In genomic region chr11:65887026-65887722, GRCh38 we compare ENCODE assay signal across 9 cellular contexts. TPM values are rescaled to one million over a fixed set of nuclear protein-coding genes. Genes with fewer than 3 reads are reported as not detected.
DNase-seq lines count a peak whose midpoint lies in the region; ATAC-seq, FAIRE-seq and TF ChIP-seq lines count a peak whose summit lies in the region.
"Had no signal": no experiment of that assay in that cellular context is flagged by ENCODE, and none has a peak within 500 bp of the region (broad histone marks: within the 10 kb centered on the region; RNA-seq: fewer than 3 reads in every experiment).

No MANE protein-coding gene starts in this region.

- no peak for TF ChIP-seq POLR2A in GM12892 (IDR thresholded peaks at IDR 0.05; ENCODE audit: low read depth, low read length)

- no peak overlapping the region for H3K23ac ChIP-seq in H9 (ENCODE audit: insufficient read length, low read depth, low read length)

- no peak overlapping the region for H2BK15ac ChIP-seq in H9 (ENCODE audit: low read depth, low read length)

- H4K91ac ChIP-seq in H9 (ENCODE audit: insufficient read length, low read depth, low read length), result no peak overlapping the region

- H2BK12ac ChIP-seq in H9 (ENCODE audit: insufficient read length, low read depth, low read length), result no peak overlapping the region

- no peak overlapping the region for H3T11ph ChIP-seq in H9 (ENCODE audit: low read length)

- H3K56ac ChIP-seq in H9 (ENCODE audit: insufficient read length, low read depth, low read length), result no peak overlapping the region

- H2AFZ ChIP-seq in H9 (ENCODE audit: low read length), result no peak overlapping the region

- H4K5ac ChIP-seq in H9 (ENCODE audit: insufficient read length, low read depth, low read length), result no peak overlapping the region

- TF ChIP-seq CTCF in H9 (conservative IDR thresholded peaks at IDR 0.05) (no peak), WI38 (IDR thresholded peaks at IDR 0.05; ENCODE audit: low read depth, low read length) (no peak), fibroblast of villous mesenchyme (IDR thresholded peaks at IDR 0.05; ENCODE audit: insufficient read depth, low read depth, low read length) (no peak)

- H2AK5ac ChIP-seq in H9 (ENCODE audit: insufficient read length, low read length), result no peak overlapping the region

- H3K14ac ChIP-seq in H9 (ENCODE audit: insufficient read depth, low read length), result no peak overlapping the region

- no peak overlapping the region for H2BK120ac ChIP-seq in H9 (ENCODE audit: low read depth, low read length, poor library complexity, severe bottlenecking)

- H3K4me2 ChIP-seq in H9 (ENCODE audit: insufficient read depth, insufficient read length, low read length), result peak overlapping the region; percentile 70

- peak overlapping the region; percentile 35 to 99 (median 98); a peak in 3 of 7 replicates for H3K27ac Mint-ChIP-seq in H9

- peak overlapping the region; percentile 97 to 98 for H3K4me3 Mint-ChIP-seq in H9

- no CpG with 5 or more reads among the region's 13 CpGs for WGBS in H9 (ENCODE audit: extremely low coverage, insufficient read length, low lambda C conversion rate)

- H3K4ac ChIP-seq in H9 (ENCODE audit: low read depth, low read length), result no peak overlapping the region

- H3K4me3 ChIP-seq in WI38 (ENCODE audit: low read depth, low read length), result peak overlapping the region; percentile 78
- H3K4me3 ChIP-seq in fibroblast of villous mesenchyme (ENCODE audit: low read depth, low read length), result peak overlapping the region; percentile 73
- H3K4me3 ChIP-seq in skeletal muscle cell (ENCODE audit: low read depth, low read length), result peak overlapping the region; percentile 83

- peaks cover 28 to 42% of the 10 kb centered on the region in 2 experiments for H3K4me1 Mint-ChIP-seq in H9

- no peaks in the 10 kb centered on the region for H3K79me1 ChIP-seq in H9 (ENCODE audit: insufficient read depth, low read depth, low read length, poor library complexity, severe bottlenecking)

- H3K27ac ChIP-seq in H9 (ENCODE audit: insufficient read length, low read depth, low read length), result no peak overlapping the region

- no peak for FAIRE-seq in GM12892 (lab: Jason Lieb, UNC)

- no peaks in the 10 kb centered on the region for H4K20me1 ChIP-seq in H9 (ENCODE audit: control insufficient read depth, insufficient read depth, insufficient read length)

- no peaks in the 10 kb centered on the region for H3K9me3 ChIP-seq in H9 (ENCODE audit: control insufficient read depth, low read depth, low read length)

- H3K23me2 ChIP-seq in H9 (ENCODE audit: insufficient read length, low read depth, low read length, poor library complexity, severe bottlenecking), result peaks cover 23% of the 10 kb centered on the region

- H3K4me1 ChIP-seq in H9 (ENCODE audit: insufficient read depth, low read length), result peaks cover 9% of the 10 kb centered on the region; the same call in 1 of the 2 replicates

- no peaks in the 10 kb centered on the region; the same call in 1 of the 2 replicates for H3K79me2 ChIP-seq in H9 (ENCODE audit: insufficient read depth, low read length)

- H2BK5ac ChIP-seq in H9 (ENCODE audit: insufficient read length, low read length), result no peak overlapping the region

- H4K8ac ChIP-seq in H9 (replicated peaks; ENCODE audit: insufficient read length, low read depth, low read length), result no peak overlapping the region

- no peak overlapping the region for H2BK20ac ChIP-seq in H9 (ENCODE audit: low read depth, low read length, poor library complexity, severe bottlenecking)

- peak overlapping the region; percentile 24 for H3K9ac ChIP-seq in H9 (ENCODE audit: extremely low read depth, insufficient read length, low read length)

- H3K18ac ChIP-seq in H9 (ENCODE audit: insufficient read length, low read depth, low read length), result no peak overlapping the region

- DNase-seq in H9, result no peak
- no peak for DNase-seq in fibroblast of villous mesenchyme (ENCODE audit: low read depth)
- no peak for DNase-seq in skeletal muscle cell (ENCODE audit: low read depth)
- no peak for DNase-seq in central memory CD4-positive, alpha-beta T cell
- DNase-seq in epidermal melanocyte (ENCODE audit: insufficient read length, low spot score), result no peak
- no peak for DNase-seq in GM12892 (ENCODE audit: insufficient read length)

- H3K27me3 ChIP-seq in H9 (ENCODE audit: insufficient read depth, low read length), result peaks cover 6% of the 10 kb centered on the region; the same call in 1 of the 2 replicates

- no peak for ATAC-seq in GM21529 (IDR thresholded peaks at IDR 0.05; ENCODE audit: unreplicated experiment)

- H3K36me3 Mint-ChIP-seq in H9 (ENCODE audit: insufficient read depth in 1 of 3, low read depth in 3 of 3), result peaks cover 35 to 55% (median 51%) of the 10 kb centered on the region in 3 experiments

- peaks cover 17% of the 10 kb centered on the region for H3K27me3 Mint-ChIP-seq in H9 (ENCODE audit: low read depth)

- peaks cover 2 to 4% of the 10 kb centered on the region in 2 experiments; a peak in 2 of 5 replicates for H3K9me3 Mint-ChIP-seq in H9

RNA-seq across cellular contexts. Expression of gene FIBP, which starts 1.1 kb away (rescaled TPM):
- total RNA-seq in H9 (2021), result 86.8 and 87.0 TPM in 2 replicates
- 144 and 158 TPM in 2 replicates for total RNA-seq in fibroblast of villous mesenchyme
- 66.8 TPM for polyA plus RNA-seq in GM12892 (2012; ENCODE audit: missing spikeins)

RNA-seq across cellular contexts. Expression of gene CCDC85B, which starts 3.3 kb away (rescaled TPM):
- total RNA-seq in H9 (2021), result 23.3 and 23.4 TPM in 2 replicates
- 37.1 and 49.0 TPM in 2 replicates for total RNA-seq in fibroblast of villous mesenchyme
- polyA plus RNA-seq in GM12892 (2012; ENCODE audit: missing spikeins), result 1.8 TPM

RNA-seq across cellular contexts. Expression of gene CTSW, which starts 7.5 kb away (rescaled TPM):
- not detected in 2 replicates for total RNA-seq in H9 (2021)
- total RNA-seq in fibroblast of villous mesenchyme, result 0.43 TPM in 1 of 2 replicates, not detected in the other
- 2.0 TPM for polyA plus RNA-seq in GM12892 (2012; ENCODE audit: missing spikeins)
- total RNA-seq: renal cortical epithelial cell had no signal

RNA-seq across cellular contexts. Expression of gene FOSL1, which starts 13.0 kb away (rescaled TPM):
- 33.7 and 36.1 TPM in 2 replicates for total RNA-seq in H9 (2021)
- 18.0 and 41.0 TPM in 2 replicates for total RNA-seq in fibroblast of villous mesenchyme
- polyA plus RNA-seq in GM12892 (2012; ENCODE audit: missing spikeins), result 1.0 TPM

RNA-seq across cellular contexts. Expression of gene EFEMP2, which starts 14.6 kb away (rescaled TPM):
- total RNA-seq in H9 (2021) (22.9 and 26.2 TPM in 2 replicates), fibroblast of villous mesenchyme (77.7 and 79.6 TPM in 2 replicates)
- 8.5 TPM for polyA plus RNA-seq in GM12892 (2012; ENCODE audit: missing spikeins)
